ENCODE assay signal across 1 cellular context in genomic region chr19:13079542-13079986, GRCh38.
TF ChIP-seq lines count a peak whose summit lies in the region.

No MANE protein-coding gene starts in this region.

TF ChIP-seq in GM23338, 12 proteins besides CTCF, POLR2A, EP300 and RAD21 (continued from another document):
- TF ChIP-seq, protein P1, sequence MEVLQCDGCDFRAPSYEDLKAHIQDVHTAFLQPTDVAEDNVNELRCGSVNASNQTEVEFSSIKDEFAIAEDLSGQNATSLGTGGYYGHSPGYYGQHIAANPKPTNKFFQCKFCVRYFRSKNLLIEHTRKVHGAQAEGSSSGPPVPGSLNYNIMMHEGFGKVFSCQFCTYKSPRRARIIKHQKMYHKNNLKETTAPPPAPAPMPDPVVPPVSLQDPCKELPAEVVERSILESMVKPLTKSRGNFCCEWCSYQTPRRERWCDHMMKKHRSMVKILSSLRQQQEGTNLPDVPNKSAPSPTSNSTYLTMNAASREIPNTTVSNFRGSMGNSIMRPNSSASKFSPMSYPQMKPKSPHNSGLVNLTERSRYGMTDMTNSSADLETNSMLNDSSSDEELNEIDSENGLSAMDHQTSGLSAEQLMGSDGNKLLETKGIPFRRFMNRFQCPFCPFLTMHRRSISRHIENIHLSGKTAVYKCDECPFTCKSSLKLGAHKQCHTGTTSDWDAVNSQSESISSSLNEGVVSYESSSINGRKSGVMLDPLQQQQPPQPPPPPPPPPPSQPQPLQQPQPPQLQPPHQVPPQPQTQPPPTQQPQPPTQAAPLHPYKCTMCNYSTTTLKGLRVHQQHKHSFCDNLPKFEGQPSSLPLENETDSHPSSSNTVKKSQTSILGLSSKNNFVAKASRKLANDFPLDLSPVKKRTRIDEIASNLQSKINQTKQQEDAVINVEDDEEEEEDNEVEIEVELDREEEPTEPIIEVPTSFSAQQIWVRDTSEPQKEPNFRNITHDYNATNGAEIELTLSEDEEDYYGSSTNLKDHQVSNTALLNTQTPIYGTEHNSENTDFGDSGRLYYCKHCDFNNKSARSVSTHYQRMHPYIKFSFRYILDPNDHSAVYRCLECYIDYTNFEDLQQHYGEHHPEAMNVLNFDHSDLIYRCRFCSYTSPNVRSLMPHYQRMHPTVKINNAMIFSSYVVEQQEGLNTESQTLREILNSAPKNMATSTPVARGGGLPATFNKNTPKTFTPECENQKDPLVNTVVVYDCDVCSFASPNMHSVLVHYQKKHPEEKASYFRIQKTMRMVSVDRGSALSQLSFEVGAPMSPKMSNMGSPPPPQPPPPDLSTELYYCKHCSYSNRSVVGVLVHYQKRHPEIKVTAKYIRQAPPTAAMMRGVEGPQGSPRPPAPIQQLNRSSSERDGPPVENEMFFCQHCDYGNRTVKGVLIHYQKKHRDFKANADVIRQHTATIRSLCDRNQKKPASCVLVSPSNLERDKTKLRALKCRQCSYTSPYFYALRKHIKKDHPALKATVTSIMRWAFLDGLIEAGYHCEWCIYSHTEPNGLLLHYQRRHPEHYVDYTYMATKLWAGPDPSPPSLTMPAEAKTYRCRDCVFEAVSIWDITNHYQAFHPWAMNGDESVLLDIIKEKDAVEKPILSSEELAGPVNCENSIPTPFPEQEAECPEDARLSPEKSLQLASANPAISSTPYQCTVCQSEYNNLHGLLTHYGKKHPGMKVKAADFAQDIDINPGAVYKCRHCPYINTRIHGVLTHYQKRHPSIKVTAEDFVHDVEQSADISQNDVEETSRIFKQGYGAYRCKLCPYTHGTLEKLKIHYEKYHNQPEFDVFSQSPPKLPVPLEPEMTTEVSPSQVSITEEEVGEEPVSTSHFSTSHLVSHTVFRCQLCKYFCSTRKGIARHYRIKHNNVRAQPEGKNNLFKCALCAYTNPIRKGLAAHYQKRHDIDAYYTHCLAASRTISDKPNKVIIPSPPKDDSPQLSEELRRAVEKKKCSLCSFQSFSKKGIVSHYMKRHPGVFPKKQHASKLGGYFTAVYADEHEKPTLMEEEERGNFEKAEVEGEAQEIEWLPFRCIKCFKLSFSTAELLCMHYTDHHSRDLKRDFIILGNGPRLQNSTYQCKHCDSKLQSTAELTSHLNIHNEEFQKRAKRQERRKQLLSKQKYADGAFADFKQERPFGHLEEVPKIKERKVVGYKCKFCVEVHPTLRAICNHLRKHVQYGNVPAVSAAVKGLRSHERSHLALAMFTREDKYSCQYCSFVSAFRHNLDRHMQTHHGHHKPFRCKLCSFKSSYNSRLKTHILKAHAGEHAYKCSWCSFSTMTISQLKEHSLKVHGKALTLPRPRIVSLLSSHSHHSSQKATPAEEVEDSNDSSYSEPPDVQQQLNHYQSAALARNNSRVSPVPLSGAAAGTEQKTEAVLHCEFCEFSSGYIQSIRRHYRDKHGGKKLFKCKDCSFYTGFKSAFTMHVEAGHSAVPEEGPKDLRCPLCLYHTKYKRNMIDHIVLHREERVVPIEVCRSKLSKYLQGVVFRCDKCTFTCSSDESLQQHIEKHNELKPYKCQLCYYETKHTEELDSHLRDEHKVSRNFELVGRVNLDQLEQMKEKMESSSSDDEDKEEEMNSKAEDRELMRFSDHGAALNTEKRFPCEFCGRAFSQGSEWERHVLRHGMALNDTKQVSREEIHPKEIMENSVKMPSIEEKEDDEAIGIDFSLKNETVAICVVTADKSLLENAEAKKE (CRISPR knock-in tag; IDR thresholded peaks at IDR 0.05), result no peak
- no peak for TF ChIP-seq POLR2AphosphoS5 (IDR thresholded peaks at IDR 0.05; ENCODE audit: low read depth)
- no peak for TF ChIP-seq EZH2 (IDR thresholded peaks at IDR 0.05; ENCODE audit: low read depth, unreplicated experiment)
- TF ChIP-seq NANOG (IDR thresholded peaks at IDR 0.05; ENCODE audit: borderline replicate concordance), result no peak
- no peak for TF ChIP-seq CREB1 (CRISPR knock-in tag; IDR thresholded peaks at IDR 0.05; ENCODE audit: low read depth)
- no peak for TF ChIP-seq JUNB (IDR thresholded peaks at IDR 0.05; ENCODE audit: unreplicated experiment)
- TF ChIP-seq ZNF331 (CRISPR knock-in tag; IDR thresholded peaks at IDR 0.05; ENCODE audit: low read depth), result no peak
- TF ChIP-seq ETS1 (IDR thresholded peaks at IDR 0.05), result no peak
- TF ChIP-seq, protein P2, sequence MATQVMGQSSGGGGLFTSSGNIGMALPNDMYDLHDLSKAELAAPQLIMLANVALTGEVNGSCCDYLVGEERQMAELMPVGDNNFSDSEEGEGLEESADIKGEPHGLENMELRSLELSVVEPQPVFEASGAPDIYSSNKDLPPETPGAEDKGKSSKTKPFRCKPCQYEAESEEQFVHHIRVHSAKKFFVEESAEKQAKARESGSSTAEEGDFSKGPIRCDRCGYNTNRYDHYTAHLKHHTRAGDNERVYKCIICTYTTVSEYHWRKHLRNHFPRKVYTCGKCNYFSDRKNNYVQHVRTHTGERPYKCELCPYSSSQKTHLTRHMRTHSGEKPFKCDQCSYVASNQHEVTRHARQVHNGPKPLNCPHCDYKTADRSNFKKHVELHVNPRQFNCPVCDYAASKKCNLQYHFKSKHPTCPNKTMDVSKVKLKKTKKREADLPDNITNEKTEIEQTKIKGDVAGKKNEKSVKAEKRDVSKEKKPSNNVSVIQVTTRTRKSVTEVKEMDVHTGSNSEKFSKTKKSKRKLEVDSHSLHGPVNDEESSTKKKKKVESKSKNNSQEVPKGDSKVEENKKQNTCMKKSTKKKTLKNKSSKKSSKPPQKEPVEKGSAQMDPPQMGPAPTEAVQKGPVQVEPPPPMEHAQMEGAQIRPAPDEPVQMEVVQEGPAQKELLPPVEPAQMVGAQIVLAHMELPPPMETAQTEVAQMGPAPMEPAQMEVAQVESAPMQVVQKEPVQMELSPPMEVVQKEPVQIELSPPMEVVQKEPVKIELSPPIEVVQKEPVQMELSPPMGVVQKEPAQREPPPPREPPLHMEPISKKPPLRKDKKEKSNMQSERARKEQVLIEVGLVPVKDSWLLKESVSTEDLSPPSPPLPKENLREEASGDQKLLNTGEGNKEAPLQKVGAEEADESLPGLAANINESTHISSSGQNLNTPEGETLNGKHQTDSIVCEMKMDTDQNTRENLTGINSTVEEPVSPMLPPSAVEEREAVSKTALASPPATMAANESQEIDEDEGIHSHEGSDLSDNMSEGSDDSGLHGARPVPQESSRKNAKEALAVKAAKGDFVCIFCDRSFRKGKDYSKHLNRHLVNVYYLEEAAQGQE (IDR thresholded peaks at IDR 0.05; ENCODE audit: unreplicated experiment), result no peak
- TF ChIP-seq STAT1 (IDR thresholded peaks at IDR 0.05; ENCODE audit: unreplicated experiment), result no peak
- TF ChIP-seq ZNF114 (CRISPR knock-in tag; IDR thresholded peaks at IDR 0.05), result no peak
TF ChIP-seq in GM23338: peak in this region for 0.
